ENCODE assay signal across 20 cellular contexts in the genomic region with DNA sequence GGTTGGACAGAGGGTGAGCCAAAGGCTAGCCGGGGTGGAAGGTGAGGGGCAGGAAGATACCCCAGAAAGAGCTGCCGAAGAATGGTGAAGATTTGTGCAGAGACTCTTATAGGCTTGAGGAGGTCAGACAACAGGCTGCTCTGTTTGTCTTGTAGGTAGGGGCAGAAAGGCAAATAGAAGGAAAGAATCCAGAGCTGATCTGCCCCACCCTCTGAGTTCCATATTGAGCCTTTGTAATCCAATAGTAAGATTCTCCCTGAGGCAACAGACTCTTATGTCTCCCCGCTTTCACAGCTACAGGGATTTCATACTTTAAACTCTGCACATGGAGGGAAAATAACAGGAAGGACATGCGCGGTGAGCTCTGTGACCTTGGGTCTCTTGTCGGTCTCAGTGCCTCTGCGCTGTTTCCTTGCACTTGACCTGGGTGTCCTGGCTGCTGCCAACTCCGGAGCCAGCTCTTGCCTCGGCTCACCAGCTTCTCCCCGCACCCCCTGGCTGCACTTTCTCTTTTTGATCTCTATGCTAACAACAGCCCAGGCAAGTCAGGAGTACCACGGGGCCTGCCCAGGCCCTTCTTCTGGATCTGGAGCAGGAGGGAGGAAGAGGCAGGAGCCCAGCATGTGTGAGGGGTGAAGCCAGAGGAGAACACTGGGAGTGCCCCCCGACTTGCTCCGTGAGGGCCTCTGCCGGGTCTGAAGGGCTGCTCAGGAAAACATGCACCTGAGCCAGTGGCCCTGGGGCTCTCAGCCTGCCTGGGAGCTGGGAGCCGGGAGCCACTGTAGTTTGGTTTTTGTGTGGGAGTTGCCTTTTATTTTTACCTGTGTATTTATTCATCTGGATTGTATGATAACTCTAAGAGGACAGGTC.
DNase-seq lines count a peak whose midpoint lies in the region; ATAC-seq and TF ChIP-seq lines count a peak whose summit lies in the region.
"Had no signal": no experiment of that assay in that cellular context is flagged by ENCODE, and none has a peak within 500 bp of the region (broad histone marks: within the 10 kb centered on the region; RNA-seq: fewer than 3 reads in every experiment).

No MANE protein-coding gene starts in this region.

- H3K4me2 ChIP-seq in mammary epithelial cell (ENCODE audit: insufficient read depth, low read depth, low read length), result no peak overlapping the region

- CTCF ChIA-PET in mammary epithelial cell (lab: Charles Lee; ENCODE audit: low non-redundant PET), result no interaction called here

- DNase-seq in breast epithelium (ENCODE audit: low spot score in 2 of 2) (peak in 1 of 2 donors; percentile 57), mammary epithelial cell (no peak), left ventricle myocardium inferior (no peak), vagina (ENCODE audit: extremely low spot score in 2 of 2) (no peak), GOT3 (lab: John Stamatoyannopoulos, UW) (no peak), amniotic stem cell (lab: John Stamatoyannopoulos, UW) (no peak)
- DNase-seq: activated CD4-positive, CD25-positive, alpha-beta regulatory T cell; activated gamma-delta T cell; cortex of kidney; DMS53; head of caudate nucleus; naive B cell; NCI-H1048; NCI-H2107; NCI-H748 treated with DMSO at 0.1 percent for 48 hours; stimulated activated CD4-positive, alpha-beta T cell treated with anti-CD3 and anti-CD28 coated beads, Interleukin-1b, Interleukin-23, amount 100 ng/mL, for 48 hours had no signal

- H3K27me3 ChIP-seq in breast epithelium (no peaks in the 10 kb centered on the region), mammary epithelial cell (ENCODE audit: insufficient read depth, low read length) (no peaks in the 10 kb centered on the region), left ventricle myocardium inferior (ENCODE audit: low read depth) (no peaks in the 10 kb centered on the region), muscle layer of colon (ENCODE audit: control insufficient read depth in 1 of 2, insufficient read depth in 2 of 2, low read length in 2 of 2) (no peaks in the 10 kb centered on the region), vagina (no peaks in the 10 kb centered on the region)

- TF ChIP-seq POLR2A in breast epithelium (IDR thresholded peaks at IDR 0.05) (no peak), vagina (IDR thresholded peaks at IDR 0.05) (no peak)

- no peaks in the 10 kb centered on the region for H3K79me2 ChIP-seq in mammary epithelial cell (ENCODE audit: insufficient read depth, low read length)

- dilution Hi-C loops in mammary epithelial cell (cut with HindIII; ENCODE audit: low sequenced_read_pairs), result no loop called here

- 88% methylated on average over 12 of the region's 15 CpGs for WGBS in mammary epithelial cell (ENCODE audit: low coverage, missing lambda C conversion rate)

- peak overlapping the region; percentile 36 to 65 for H3K27ac ChIP-seq in breast epithelium
- H3K27ac ChIP-seq in mammary epithelial cell (ENCODE audit: insufficient read depth, low read depth, low read length), result no peak overlapping the region
- H3K27ac ChIP-seq in left ventricle myocardium inferior (replicated peaks), result peak overlapping the region; percentile 33
- peak overlapping the region; percentile 80 for H3K27ac ChIP-seq in muscle layer of colon (ENCODE audit: low read depth, low read length)
- peak overlapping the region; percentile 29 for H3K27ac ChIP-seq in vagina
- H3K27ac ChIP-seq: C4-2B had no signal

- no peak overlapping the region for H2AFZ ChIP-seq in mammary epithelial cell (ENCODE audit: low read depth, low read length)

- H3K4me1 ChIP-seq in breast epithelium (no peaks in the 10 kb centered on the region), mammary epithelial cell (ENCODE audit: insufficient read depth, low read length) (peaks cover 20% of the 10 kb centered on the region), left ventricle myocardium inferior (no peaks in the 10 kb centered on the region), muscle layer of colon (ENCODE audit: insufficient read depth, low read length) (peaks cover 36% of the 10 kb centered on the region), vagina (peaks cover 8% of the 10 kb centered on the region)

- no peaks in the 10 kb centered on the region for H4K20me1 ChIP-seq in mammary epithelial cell (ENCODE audit: insufficient read depth, low read length)

- ATAC-seq in GM18873 (IDR thresholded peaks at IDR 0.05; ENCODE audit: low FRiP score, unreplicated experiment), result no peak
- ATAC-seq: Panc1 had no signal

- no peak overlapping the region for H3K4me3 ChIP-seq in breast epithelium
- no peak overlapping the region for H3K4me3 ChIP-seq in mammary epithelial cell (replicated peaks in 1 of 3; ENCODE audit: insufficient read depth in 1 of 3, low read depth in 2 of 3, low read length in 3 of 3)
- H3K4me3 ChIP-seq in left ventricle myocardium inferior, result no peak overlapping the region
- H3K4me3 ChIP-seq in muscle layer of colon (ENCODE audit: low read depth in 1 of 2, low read length in 2 of 2), result peak overlapping the region in 1 of 2 donors; percentile 25
- no peak overlapping the region for H3K4me3 ChIP-seq in vagina

- in situ Hi-C loops in mammary epithelial cell (cut with MboI; ENCODE audit: low sequenced_read_pairs in 2 of 2), result no loop called here

- intact Hi-C loops in breast epithelium (cut with DNase I; ENCODE audit: low total_unique reads), result no loop called here
- intact Hi-C loops in mammary epithelial cell (cut with micrococcal nuclease), result no loop called here
- intact Hi-C loops in left ventricle myocardium inferior (cut with micrococcal nuclease), result no loop called here
- intact Hi-C loops in vagina (cut with DNase I), result no loop called here

- H3K9me3 ChIP-seq in breast epithelium (no peaks in the 10 kb centered on the region), mammary epithelial cell (replicated peaks; ENCODE audit: insufficient read depth, low read length) (no peaks in the 10 kb centered on the region), left ventricle myocardium inferior (replicated peaks) (no peaks in the 10 kb centered on the region), muscle layer of colon (ENCODE audit: low read length) (no peaks in the 10 kb centered on the region), vagina (no peaks in the 10 kb centered on the region)

- TF ChIP-seq CTCF in breast epithelium (IDR thresholded peaks at IDR 0.05) (no peak), mammary epithelial cell (conservative IDR thresholded peaks at IDR 0.05 in 1 of 2, IDR thresholded peaks at IDR 0.05 in 1 of 2; ENCODE audit: extremely low read depth in 1 of 2, insufficient read depth in 1 of 2, low read depth in 1 of 2, low read length in 2 of 2) (no peak), left ventricle myocardium inferior (IDR thresholded peaks at IDR 0.05; ENCODE audit: borderline replicate concordance) (no peak), vagina (IDR thresholded peaks at IDR 0.05) (no peak)

- H3K36me3 ChIP-seq in breast epithelium, result no peaks in the 10 kb centered on the region
- H3K36me3 ChIP-seq in mammary epithelial cell (ENCODE audit: insufficient read depth, low read length), result no peaks in the 10 kb centered on the region
- H3K36me3 ChIP-seq in left ventricle myocardium inferior, result no peaks in the 10 kb centered on the region
- H3K36me3 ChIP-seq in muscle layer of colon (ENCODE audit: insufficient read depth, low read length), result no peaks in the 10 kb centered on the region
- H3K36me3 ChIP-seq in vagina, result no peaks in the 10 kb centered on the region

- no TSS peak for BruUV-seq in mammary epithelial cell (replicated peaks; lab: Mats Ljungman, UMichigan)

- H3K9ac ChIP-seq in mammary epithelial cell (ENCODE audit: insufficient read depth, low read length), result no peak overlapping the region
- H3K9ac ChIP-seq in muscle layer of colon (ENCODE audit: low read length), result peak overlapping the region; percentile 9
